In genomic region chr3:5136619-5137429, GRCh38 we compare ENCODE assay signal across 8 cellular contexts. TPM values are rescaled to one million over a fixed set of nuclear protein-coding genes. Genes with fewer than 3 reads are reported as not detected.
DNase-seq lines count a peak whose midpoint lies in the region; ATAC-seq and TF ChIP-seq lines count a peak whose summit lies in the region.

No MANE protein-coding gene starts in this region.

- peaks cover 0 to 9% (median 0%) of the 10 kb centered on the region in 6 donors for H3K36me3 ChIP-seq in spleen
- no peaks in the 10 kb centered on the region for H3K36me3 ChIP-seq in thyroid gland

- peak; percentile 63 for DNase-seq in GM10248 (ENCODE audit: extremely low spot score)
- DNase-seq in T-cell = peak in 26 of 34 experiments; percentile 5 to 44 (median 24)
- peak; percentile 53 to 60 for DNase-seq in erythroblast (lab: John Stamatoyannopoulos, UW)
- no peak for DNase-seq in spleen
- DNase-seq in NCI-H748 treated with DMSO at 0.1 percent for 48 hours (lab: John Stamatoyannopoulos, UW) = no peak
- DNase-seq in thyroid gland = no peak

- intact Hi-C loops in spleen (cut with DNase I; ENCODE audit: low total_unique reads) = no loop called here
- intact Hi-C loops in thyroid gland (cut with DNase I) = no loop called here

- peak overlapping the region; percentile 41 to 83 for H3K27ac Mint-ChIP-seq in T-cell

- no peaks in the 10 kb centered on the region for H3K9me3 Mint-ChIP-seq in T-cell

- H3K27me3 ChIP-seq in spleen (replicated peaks in 1 of 7) (no peaks in the 10 kb centered on the region), thyroid gland (no peaks in the 10 kb centered on the region)

- 27 to 38% (median 35%) methylated on average over 6 of the region's 6 CpGs for WGBS in spleen, 5 donors
- WGBS in thyroid gland, 2 donors = 69 to 75% methylated on average over 6 of the region's 6 CpGs

- POLR2A ChIA-PET in GM10248 (lab: Yijun Ruan, JAX) = no interaction called here
- POLR2A ChIA-PET in T-cell (lab: Charles Lee) = interaction anchor here in 1 of 2 donors (0.9 to 1.1 kb wide), 2 partner anchors 13 to 51 kb away, joined by 3 to 6 read pairs; partner anchors contain the start of gene EDEM1

- ATAC-seq in GM21360 (IDR thresholded peaks at IDR 0.05; ENCODE audit: unreplicated experiment) (peak; percentile 66), HG03460 (IDR thresholded peaks at IDR 0.05; ENCODE audit: unreplicated experiment) (peak; percentile 73), T-cell (replicated peaks in 1 of 4) (peak; percentile 87 to 93 (median 92))

- peaks cover 77 to 87% (median 79%) of the 10 kb centered on the region in 3 donors for H3K4me1 Mint-ChIP-seq in T-cell

- no peaks in the 10 kb centered on the region for H3K27me3 Mint-ChIP-seq in T-cell

- CTCF ChIA-PET in GM10248 (lab: Yijun Ruan, JAX) (interaction anchor here (0.8 to 7.0 kb wide), 16 partner anchors 10 to 84 kb away, joined by 3 to 81 read pairs (median 9); partner anchors contain the start of genes ARL8B and EDEM1), T-cell (lab: Charles Lee) (interaction anchor here (0.6 to 1.8 kb wide), 10 partner anchors 12 to 1825 kb away, joined by 3 to 5 read pairs (median 4); no protein-coding TSS in a partner anchor)

- H3K36me3 Mint-ChIP-seq in T-cell = peaks cover 20% of the 10 kb centered on the region

- H3K4me3 ChIP-seq in spleen = no peak overlapping the region
- no peak overlapping the region for H3K4me3 ChIP-seq in thyroid gland (replicated peaks in 1 of 3)

- H3K4me1 ChIP-seq in spleen (peaks cover 36 to 100% (median 84%) of the 10 kb centered on the region in 6 donors), thyroid gland (peaks cover 48 to 61% of the 10 kb centered on the region in 2 donors)

- no peaks in the 10 kb centered on the region for H3K9me3 ChIP-seq in spleen
- H3K9me3 ChIP-seq in thyroid gland = no peaks in the 10 kb centered on the region

- peak overlapping the region in 6 of 8 donors; percentile 13 to 79 (median 54) for H3K27ac ChIP-seq in spleen
- H3K27ac ChIP-seq in thyroid gland = no peak overlapping the region

- H3K4me3 Mint-ChIP-seq in T-cell = no peak overlapping the region

- TF ChIP-seq POLR2A in erythroblast (IDR thresholded peaks at IDR 0.05; ENCODE audit: low read length) (no peak), spleen (IDR thresholded peaks at IDR 0.05) (no peak), thyroid gland (IDR thresholded peaks at IDR 0.05) (no peak)

- TF ChIP-seq CTCF in GM10248 (IDR thresholded peaks at IDR 0.05; ENCODE audit: control extremely low read depth, extremely low read depth, low read depth, missing control alignments) = peak; percentile 57
- TF ChIP-seq CTCF in spleen (IDR thresholded peaks at IDR 0.05 in 8 of 11, conservative IDR thresholded peaks at IDR 0.05 in 3 of 11) = peak in 9 of 11 experiments; percentile 23 to 62 (median 47)
- TF ChIP-seq CTCF in thyroid gland (IDR thresholded peaks at IDR 0.05) = peak in 1 of 6 experiments; percentile 18

RNA-seq across cellular contexts. Expression of gene ARL8B, which starts 14.7 kb away (rescaled TPM):
- total RNA-seq in T-cell (10 to 100 TPM; 40.6 to 52.6 (median 48.3) TPM), spleen (100 to 1,000 TPM in 1 of 7 donors, 10 to 100 TPM in 6; 55.6 to 120 (median 62.0) TPM), thyroid gland (10 to 100 TPM; 51.2 to 75.9 (median 65.3) TPM)
- 10 to 100 TPM; 23.0 to 36.8 (median 28.0) TPM for polyA plus RNA-seq in spleen

RNA-seq across cellular contexts. Expression of gene EDEM1, which starts 50.7 kb away (rescaled TPM):
- total RNA-seq in T-cell (100 to 1,000 TPM in 4 of 5 donors, 10 to 100 TPM in 1; 92.6 to 138 (median 113) TPM), spleen (100 to 1,000 TPM in 1 of 7 donors, 10 to 100 TPM in 6; 69.0 to 174 (median 76.4) TPM), thyroid gland (10 to 100 TPM; 26.1 to 58.4 (median 43.0) TPM)
- polyA plus RNA-seq in spleen = 10 to 100 TPM in 2 of 3 donors, 1 to 10 TPM in 1; 8.4 to 12.2 (median 11.7) TPM

Comparison
In these comparisons a context has a peak if more than half of its experiments do, and no peak if none do; other contexts are left out.
1. DNase-seq: peak in GM10248 (single experiment), T-cell (26 of 34) and erythroblast (2 of 2); none in spleen (single experiment), NCI-H748 treated with DMSO at 0.1 percent for 48 hours (single experiment) and thyroid gland (0 of 2).
2. H3K27ac ChIP-seq: peak in spleen (6 of 8); none in thyroid gland (0 of 3).
3. Peak in every context shown above with its lines, with median percentiles within 50 percentile points of each other: ATAC-seq.